In the genomic region with DNA sequence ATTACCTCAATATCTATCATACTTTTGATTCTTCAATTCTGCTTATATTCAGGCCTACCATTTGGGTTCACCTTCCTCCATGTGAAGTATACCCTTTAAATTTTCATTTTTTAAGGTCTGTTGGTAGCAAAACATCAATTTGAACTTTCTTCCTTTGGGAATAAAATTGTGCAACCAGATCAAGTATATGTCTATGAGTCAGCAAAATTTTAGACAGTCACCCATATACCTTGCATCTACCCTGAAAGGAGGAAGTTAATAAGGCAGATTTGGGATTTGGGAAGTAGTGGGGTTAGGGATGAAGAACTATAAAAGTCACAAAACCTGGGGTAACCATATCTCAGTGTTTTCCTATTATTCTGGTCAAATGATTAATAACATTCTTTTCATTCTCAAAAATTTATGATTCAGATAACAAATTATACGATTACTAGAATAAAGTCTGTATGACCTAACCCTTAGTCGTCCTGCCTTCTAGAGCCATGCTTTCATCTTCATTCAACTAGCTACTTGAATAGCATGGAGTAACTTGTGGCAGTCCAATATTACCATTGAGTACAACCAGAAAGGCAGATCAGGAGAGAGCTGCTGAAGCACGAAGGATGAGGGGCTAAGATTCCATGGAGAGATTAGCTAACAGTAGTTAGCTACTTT, we compare ENCODE assay signal across 1 cellular context.
TF ChIP-seq lines count a peak whose summit lies in the region.

No MANE protein-coding gene starts in this region.

TF ChIP-seq in WTC11, 78 proteins besides CTCF, POLR2A, EP300 and RAD21 (continued from another document):
- TF ChIP-seq, protein P1, sequence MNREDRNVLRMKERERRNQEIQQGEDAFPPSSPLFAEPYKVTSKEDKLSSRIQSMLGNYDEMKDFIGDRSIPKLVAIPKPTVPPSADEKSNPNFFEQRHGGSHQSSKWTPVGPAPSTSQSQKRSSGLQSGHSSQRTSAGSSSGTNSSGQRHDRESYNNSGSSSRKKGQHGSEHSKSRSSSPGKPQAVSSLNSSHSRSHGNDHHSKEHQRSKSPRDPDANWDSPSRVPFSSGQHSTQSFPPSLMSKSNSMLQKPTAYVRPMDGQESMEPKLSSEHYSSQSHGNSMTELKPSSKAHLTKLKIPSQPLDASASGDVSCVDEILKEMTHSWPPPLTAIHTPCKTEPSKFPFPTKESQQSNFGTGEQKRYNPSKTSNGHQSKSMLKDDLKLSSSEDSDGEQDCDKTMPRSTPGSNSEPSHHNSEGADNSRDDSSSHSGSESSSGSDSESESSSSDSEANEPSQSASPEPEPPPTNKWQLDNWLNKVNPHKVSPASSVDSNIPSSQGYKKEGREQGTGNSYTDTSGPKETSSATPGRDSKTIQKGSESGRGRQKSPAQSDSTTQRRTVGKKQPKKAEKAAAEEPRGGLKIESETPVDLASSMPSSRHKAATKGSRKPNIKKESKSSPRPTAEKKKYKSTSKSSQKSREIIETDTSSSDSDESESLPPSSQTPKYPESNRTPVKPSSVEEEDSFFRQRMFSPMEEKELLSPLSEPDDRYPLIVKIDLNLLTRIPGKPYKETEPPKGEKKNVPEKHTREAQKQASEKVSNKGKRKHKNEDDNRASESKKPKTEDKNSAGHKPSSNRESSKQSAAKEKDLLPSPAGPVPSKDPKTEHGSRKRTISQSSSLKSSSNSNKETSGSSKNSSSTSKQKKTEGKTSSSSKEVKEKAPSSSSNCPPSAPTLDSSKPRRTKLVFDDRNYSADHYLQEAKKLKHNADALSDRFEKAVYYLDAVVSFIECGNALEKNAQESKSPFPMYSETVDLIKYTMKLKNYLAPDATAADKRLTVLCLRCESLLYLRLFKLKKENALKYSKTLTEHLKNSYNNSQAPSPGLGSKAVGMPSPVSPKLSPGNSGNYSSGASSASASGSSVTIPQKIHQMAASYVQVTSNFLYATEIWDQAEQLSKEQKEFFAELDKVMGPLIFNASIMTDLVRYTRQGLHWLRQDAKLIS (CRISPR knock-in tag; IDR thresholded peaks at IDR 0.05; ENCODE audit: borderline replicate concordance), result no peak
- no peak for TF ChIP-seq NR1H2 (CRISPR knock-in tag; IDR thresholded peaks at IDR 0.05)
- TF ChIP-seq RELA (CRISPR knock-in tag; IDR thresholded peaks at IDR 0.05; ENCODE audit: borderline replicate concordance), result no peak
- no peak for TF ChIP-seq NR3C1 (CRISPR knock-in tag; conservative IDR thresholded peaks at IDR 0.05; ENCODE audit: low read depth)
TF ChIP-seq in WTC11: peak in this region for 0.
